In the genomic region with DNA sequence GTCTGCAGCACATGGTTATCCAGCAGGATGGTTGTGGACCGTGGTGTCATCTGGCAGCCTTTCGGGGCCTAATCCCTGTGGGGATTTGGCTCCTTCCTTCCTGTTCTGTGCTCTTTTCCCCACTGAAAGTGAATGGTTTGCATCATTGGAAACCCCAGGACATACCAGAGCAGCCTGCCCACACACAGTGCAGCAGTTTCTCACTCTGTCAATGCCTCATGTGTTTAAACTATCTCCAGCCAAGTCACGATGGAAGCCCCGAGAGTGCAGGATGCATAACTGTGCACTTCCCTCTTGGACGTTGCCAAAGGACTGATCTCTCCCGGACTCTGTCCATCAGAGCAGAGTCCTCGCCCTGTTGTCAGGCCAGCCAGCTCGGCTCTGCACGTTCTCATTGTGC, we compare ENCODE assay signal across 10 cellular contexts. TPM values are rescaled to one million over a fixed set of nuclear protein-coding genes. Genes with fewer than 3 reads are reported as not detected.
DNase-seq lines count a peak whose midpoint lies in the region; ATAC-seq and TF ChIP-seq lines count a peak whose summit lies in the region.
"Had no signal": no experiment of that assay in that cellular context is flagged by ENCODE, and none has a peak within 500 bp of the region (broad histone marks: within the 10 kb centered on the region; RNA-seq: fewer than 3 reads in every experiment).

No MANE protein-coding gene starts in this region.

- WGBS in gastroesophageal sphincter (ENCODE audit: low coverage in 1 of 2), 2 donors, result 18 to 27% methylated on average over 2 to 6 of the region's 9 CpGs

- H3K9me3 ChIP-seq in T-helper 17 cell (ENCODE audit: control insufficient read depth, low read length, poor library complexity, severe bottlenecking) (no peaks in the 10 kb centered on the region), gastroesophageal sphincter (no peaks in the 10 kb centered on the region)

- TF ChIP-seq CTCF in AG10803 (conservative IDR thresholded peaks at IDR 0.05; ENCODE audit: low read length) (no peak), gastroesophageal sphincter (IDR thresholded peaks at IDR 0.05) (no peak), osteocyte (IDR thresholded peaks at IDR 0.05) (no peak), type B pancreatic cell (conservative IDR thresholded peaks at IDR 0.05) (no peak)

- peak overlapping the region; percentile 14 for H3K27ac Mint-ChIP-seq in T-helper 17 cell
- H3K27ac Mint-ChIP-seq in osteocyte (ENCODE audit: unreplicated experiment), result peak overlapping the region; percentile 35
- no peak overlapping the region for H3K27ac Mint-ChIP-seq in type B pancreatic cell
- H3K27ac Mint-ChIP-seq: activated CD4-positive, alpha-beta T cell treated with anti-CD3 and anti-CD28 coated beads, Interleukin-2, amount 10 ng/mL, durations not matched to agents 7 days and 5 days had no signal

- H3K9me3 Mint-ChIP-seq in osteocyte (ENCODE audit: unreplicated experiment) (no peaks in the 10 kb centered on the region), type B pancreatic cell (no peaks in the 10 kb centered on the region)
- H3K9me3 Mint-ChIP-seq: activated CD4-positive, alpha-beta T cell treated with anti-CD3 and anti-CD28 coated beads, Interleukin-2, amount 10 ng/mL, durations not matched to agents 7 days and 5 days had no signal

- H3K4me1 Mint-ChIP-seq in T-helper 17 cell (peaks cover 2% of the 10 kb centered on the region), osteocyte (ENCODE audit: unreplicated experiment) (peaks cover 12% of the 10 kb centered on the region), type B pancreatic cell (ENCODE audit: unreplicated experiment) (no peaks in the 10 kb centered on the region)

- H3K4me3 ChIP-seq in AG10803 (ENCODE audit: low read length) (no peak overlapping the region), gastroesophageal sphincter (no peak overlapping the region)

- TF ChIP-seq POLR2A in gastroesophageal sphincter (IDR thresholded peaks at IDR 0.05), result no peak

- no peaks in the 10 kb centered on the region for H3K27me3 ChIP-seq in gastroesophageal sphincter

- H3K4me3 Mint-ChIP-seq in T-helper 17 cell, result no peak overlapping the region
- H3K4me3 Mint-ChIP-seq in osteocyte (ENCODE audit: unreplicated experiment), result no peak overlapping the region
- no peak overlapping the region for H3K4me3 Mint-ChIP-seq in type B pancreatic cell
- H3K4me3 Mint-ChIP-seq: activated CD4-positive, alpha-beta T cell treated with anti-CD3 and anti-CD28 coated beads, Interleukin-2, amount 10 ng/mL, durations not matched to agents 7 days and 5 days had no signal

- H3K36me3 ChIP-seq in gastroesophageal sphincter, result peaks cover 0 to 33% of the 10 kb centered on the region in 2 donors

- H3K27ac ChIP-seq in gastroesophageal sphincter, result peak overlapping the region; percentile 17 to 63 (median 42)

- no peaks in the 10 kb centered on the region for H3K36me3 Mint-ChIP-seq in T-helper 17 cell (ENCODE audit: low read depth)
- H3K36me3 Mint-ChIP-seq in osteocyte (ENCODE audit: unreplicated experiment), result peaks cover 10% of the 10 kb centered on the region
- H3K36me3 Mint-ChIP-seq in type B pancreatic cell, result peaks cover 8% of the 10 kb centered on the region

- ATAC-seq in T-helper 17 cell (no peak), gastroesophageal sphincter (peak; percentile 98), GM18867 (IDR thresholded peaks at IDR 0.05; ENCODE audit: unreplicated experiment) (no peak), HG03025 (IDR thresholded peaks at IDR 0.05; ENCODE audit: low FRiP score, unreplicated experiment) (no peak)

- peaks cover 0 to 16% (median 14%) of the 10 kb centered on the region in 3 donors for H3K4me1 ChIP-seq in gastroesophageal sphincter

- DNase-seq in AG10803 (ENCODE audit: low read depth) (peak; percentile 98), T-helper 17 cell (no peak), osteocyte (ENCODE audit: extremely low spot score, unreplicated experiment) (no peak), type B pancreatic cell (ENCODE audit: extremely low spot score, unreplicated experiment) (no peak), NCI-H1417 (lab: John Stamatoyannopoulos, UW) (no peak)
- DNase-seq: activated CD4-positive, alpha-beta T cell treated with anti-CD3 and anti-CD28 coated beads, Interleukin-2, amount 10 ng/mL, durations not matched to agents 7 days and 5 days; NCI-H2081 treated with DMSO at 0.1 percent for 48 hours had no signal

- no peak for TF ChIP-seq EP300 in gastroesophageal sphincter (IDR thresholded peaks at IDR 0.05)

- H3K27me3 Mint-ChIP-seq in T-helper 17 cell, result no peaks in the 10 kb centered on the region
- H3K27me3 Mint-ChIP-seq in osteocyte (ENCODE audit: unreplicated experiment), result no peaks in the 10 kb centered on the region
- no peaks in the 10 kb centered on the region for H3K27me3 Mint-ChIP-seq in type B pancreatic cell
- H3K27me3 Mint-ChIP-seq: activated CD4-positive, alpha-beta T cell treated with anti-CD3 and anti-CD28 coated beads, Interleukin-2, amount 10 ng/mL, durations not matched to agents 7 days and 5 days had no signal

RNA-seq across cellular contexts. Expression of a gene that starts 29.0 kb away (rescaled TPM):
- total RNA-seq in T-helper 17 cell (1 to 10 TPM in 1 of 2 donors, under 1 TPM in 1; 0.65 to 2.3 TPM), gastroesophageal sphincter (under 1 TPM in 1 of 4 donors, not detected in 3; 0.59 TPM), osteocyte (0.37 and 0.86 TPM in 2 replicates), type B pancreatic cell (ENCODE audit: low replicate concordance) (18.3 and 51.7 TPM in 2 replicates)
